In genomic region chr14:92917956-92918355, GRCh38 we compare ENCODE assay signal across 10 cellular contexts. TPM values are rescaled to one million over a fixed set of nuclear protein-coding genes. Genes with fewer than 3 reads are reported as not detected.
"Had no signal": no experiment of that assay in that cellular context is flagged by ENCODE, and none has a peak within 500 bp of the region (broad histone marks: within the 10 kb centered on the region; RNA-seq: fewer than 3 reads in every experiment).

No MANE protein-coding gene starts in this region.

- DNase-seq: GM23248, GOT3, H7, IMR-90, KG1 had no signal

- ATAC-seq: HCT116, K562 had no signal

- H3K27ac ChIP-seq: GM23248 had no signal

- H3K4me3 ChIP-seq: GM23248, HAP-1, K562 had no signal

RNA-seq across cellular contexts. Expression of gene CHGA, which starts 5.0 kb away (rescaled TPM):
- total RNA-seq: GM23248, H4, HT-29, IMR-90, K562 had no signal
